ENCODE assay signal across 11 cellular contexts in genomic region chr6:130202782-130203181, GRCh38. TPM values are rescaled to one million over a fixed set of nuclear protein-coding genes. Genes with fewer than 3 reads are reported as not detected.
DNase-seq lines count a peak whose midpoint lies in the region; ATAC-seq lines count a peak whose summit lies in the region.
"Had no signal": no experiment of that assay in that cellular context is flagged by ENCODE, and none has a peak within 500 bp of the region (broad histone marks: within the 10 kb centered on the region; RNA-seq: fewer than 3 reads in every experiment).

No MANE protein-coding gene starts in this region.

- H3K4me1 Mint-ChIP-seq in activated naive CD8-positive, alpha-beta T cell (ENCODE audit: low read depth), result peaks cover 74% of the 10 kb centered on the region
- H3K4me1 Mint-ChIP-seq in stimulated activated naive CD8-positive, alpha-beta T cell treated with anti-CD3 and anti-CD28 coated beads, Interleukin-15, amount 100 ng/mL, for 72 hours, result peaks cover 49% of the 10 kb centered on the region

- H3K9me3 Mint-ChIP-seq in activated naive CD8-positive, alpha-beta T cell (ENCODE audit: low read depth), result peaks cover 6% of the 10 kb centered on the region
- no peaks in the 10 kb centered on the region for H3K9me3 Mint-ChIP-seq in stimulated activated naive CD8-positive, alpha-beta T cell treated with anti-CD3 and anti-CD28 coated beads, Interleukin-15, amount 100 ng/mL, for 72 hours

- peak; percentile 78 for ATAC-seq in HG02885 (IDR thresholded peaks at IDR 0.05; ENCODE audit: poor library complexity, unreplicated experiment)
- peak; percentile 58 for ATAC-seq in stimulated activated naive CD8-positive, alpha-beta T cell treated with anti-CD3 and anti-CD28 coated beads, Interleukin-15, amount 100 ng/mL, for 72 hours
- no peak for ATAC-seq in HG03442 (IDR thresholded peaks at IDR 0.05; ENCODE audit: unreplicated experiment)
- ATAC-seq: SK-N-SH treated with all-trans-retinoic acid at 6 μM for 48 hours had no signal

- H3K36me3 ChIP-seq in MG63, result no peaks in the 10 kb centered on the region

- H3K4me3 ChIP-seq in MG63, result no peak overlapping the region

- peak overlapping the region; percentile 77 for H3K4me3 Mint-ChIP-seq in activated naive CD8-positive, alpha-beta T cell
- H3K4me3 Mint-ChIP-seq in stimulated activated naive CD8-positive, alpha-beta T cell treated with anti-CD3 and anti-CD28 coated beads, Interleukin-15, amount 100 ng/mL, for 72 hours, result peak overlapping the region; percentile 67 to 77

- DNase-seq in activated gamma-delta T cell treated with Interleukin-2 at 50 U/mL for 16 hours (peak; percentile 7), activated gamma-delta T cell (lab: John Stamatoyannopoulos, UW) (no peak), globus pallidus (ENCODE audit: low spot score) (no peak), MG63 (no peak)
- DNase-seq in stimulated activated naive CD8-positive, alpha-beta T cell treated with anti-CD3 and anti-CD28 coated beads, Interleukin-15, amount 100 ng/mL, for 72 hours, result no peak
- DNase-seq: kidney, NCI-H2171 had no signal

- H3K36me3 Mint-ChIP-seq in activated naive CD8-positive, alpha-beta T cell, result peaks cover 28% of the 10 kb centered on the region

- H3K27me3 Mint-ChIP-seq in activated naive CD8-positive, alpha-beta T cell, result no peaks in the 10 kb centered on the region
- no peaks in the 10 kb centered on the region for H3K27me3 Mint-ChIP-seq in stimulated activated naive CD8-positive, alpha-beta T cell treated with anti-CD3 and anti-CD28 coated beads, Interleukin-15, amount 100 ng/mL, for 72 hours

- no peaks in the 10 kb centered on the region for H3K27me3 ChIP-seq in MG63

- H3K9me3 ChIP-seq in MG63, result no peaks in the 10 kb centered on the region

- H3K27ac Mint-ChIP-seq in activated naive CD8-positive, alpha-beta T cell, result peak overlapping the region; percentile 90
- H3K27ac Mint-ChIP-seq in stimulated activated naive CD8-positive, alpha-beta T cell treated with anti-CD3 and anti-CD28 coated beads, Interleukin-15, amount 100 ng/mL, for 72 hours, result peak overlapping the region; percentile 30 to 51

RNA-seq across cellular contexts. Expression of gene SAMD3, which starts 20.0 kb away (rescaled TPM):
- not detected in 2 replicates for total RNA-seq in MG63 (2014; rRNA removed; shearing (Covaris generic); ENCODE audit: low replicate concordance)
